1 cellular context compared by ENCODE assay signal in genomic region chr12:50922820-50923219, GRCh38.
TF ChIP-seq lines count a peak whose summit lies in the region.

No MANE protein-coding gene starts in this region.

TF ChIP-seq in HCT116, 20 proteins besides CTCF, POLR2A, EP300 and RAD21 (continued from another document):
- TF ChIP-seq TCF7L2 (IDR thresholded peaks at IDR 0.05; ENCODE audit: borderline replicate concordance, extremely low read depth, insufficient read depth, insufficient read length) (no peak), POLR2AphosphoS5 (IDR thresholded peaks at IDR 0.05; ENCODE audit: low read depth, low read length) (no peak), YY1 (IDR thresholded peaks at IDR 0.05; ENCODE audit: extremely low read depth, insufficient replicate concordance, low read depth, low read length) (no peak)
TF ChIP-seq in HCT116: peak in this region for 0.
